1 cellular context compared by ENCODE assay signal in the genomic region with DNA sequence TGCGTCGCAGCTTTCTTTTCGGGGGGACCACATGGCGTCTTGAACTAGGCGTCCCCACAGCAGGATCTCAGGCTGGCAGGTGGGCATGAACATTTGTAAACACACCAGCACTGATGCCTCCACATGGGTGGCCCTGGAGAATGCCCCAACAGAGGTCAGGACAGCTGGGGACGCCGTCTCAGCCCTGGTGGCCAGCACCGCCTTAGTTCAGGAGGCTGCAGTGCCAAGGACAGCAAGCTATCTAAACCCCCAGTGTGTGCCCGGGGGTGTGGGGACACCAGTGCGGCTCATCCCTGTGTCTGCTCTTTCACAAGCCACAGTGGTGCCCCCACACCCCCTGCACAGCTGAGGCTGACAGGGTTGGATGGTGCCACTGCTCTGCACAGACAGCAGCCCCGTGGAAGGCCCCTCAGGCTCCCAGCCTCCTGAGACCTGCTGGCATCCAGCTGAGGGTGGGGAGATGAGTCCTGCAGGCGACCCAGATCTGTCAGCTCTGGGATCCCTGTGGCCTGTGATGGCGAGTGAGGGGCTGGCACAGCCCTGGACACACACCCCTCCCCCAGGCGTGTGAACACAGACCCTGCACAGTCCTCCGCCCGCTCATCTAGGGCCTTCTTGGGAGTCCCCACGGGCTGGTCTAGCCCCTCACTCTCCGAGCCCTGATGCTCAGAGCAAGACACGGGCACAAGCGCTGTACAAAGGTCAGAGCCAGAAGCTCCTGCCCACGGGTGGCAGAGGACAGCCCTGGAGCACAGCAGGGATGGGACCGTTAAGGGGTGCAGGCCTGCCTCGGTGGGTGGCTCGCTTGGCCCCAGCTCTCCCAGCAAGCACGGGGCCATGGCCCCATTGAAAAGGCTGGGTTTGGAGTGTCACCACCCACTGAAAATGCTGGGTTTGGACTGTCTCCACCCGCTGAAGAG.
TF ChIP-seq lines count a peak whose summit lies in the region.

No MANE protein-coding gene starts in this region.

TF ChIP-seq in A549, 52 proteins besides CTCF, POLR2A, EP300 and RAD21:
- TF ChIP-seq PBX3 (IDR thresholded peaks at IDR 0.05) (0 out of 2 replicates have a peak, but pooled peaks have one; percentile 7), CHD4 (IDR thresholded peaks at IDR 0.05; ENCODE audit: borderline replicate concordance) (no peak)
